ENCODE assay signal across 20 cellular contexts in the genomic region with DNA sequence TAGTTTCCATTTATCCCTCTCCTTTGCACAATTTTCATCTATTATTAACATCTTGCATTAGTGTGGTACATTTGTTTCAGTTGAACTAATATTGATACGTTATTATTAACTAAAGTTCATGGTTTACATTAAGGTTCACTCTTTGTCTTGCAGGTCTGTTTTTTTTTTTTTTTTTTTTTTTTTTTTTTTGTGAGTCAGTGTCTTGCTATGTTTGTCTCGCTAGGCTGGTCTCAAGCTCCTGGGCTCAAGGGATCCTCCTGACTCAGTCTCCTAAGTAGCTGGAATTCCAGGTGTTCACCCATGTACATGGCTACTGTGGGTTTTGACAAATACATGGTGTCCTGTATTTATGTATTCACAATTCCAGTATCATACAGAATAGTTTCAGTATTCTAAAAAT. TPM values are rescaled to one million over a fixed set of nuclear protein-coding genes. Genes with fewer than 3 reads are reported as not detected.
DNase-seq lines count a peak whose midpoint lies in the region; ATAC-seq and TF ChIP-seq lines count a peak whose summit lies in the region.
"Had no signal": no experiment of that assay in that cellular context is flagged by ENCODE, and none has a peak within 500 bp of the region (broad histone marks: within the 10 kb centered on the region; RNA-seq: fewer than 3 reads in every experiment).

No MANE protein-coding gene starts in this region.

- peak overlapping the region; percentile 36 for H3K4me2 ChIP-seq in mammary epithelial cell (ENCODE audit: insufficient read depth, low read depth, low read length)
- no peak overlapping the region for H3K4me2 ChIP-seq in OCI-LY7 (ENCODE audit: low read length)

- DNase-seq in Caki2 (ENCODE audit: low read depth), result peak; percentile 79
- DNase-seq in mammary epithelial cell, result peak; percentile 79
- DNase-seq in kidney tubule cell (ENCODE audit: low spot score), result peak; percentile 98
- no peak for DNase-seq in OCI-LY7 (ENCODE audit: low spot score)
- DNase-seq in left lung, result no peak
- no peak for DNase-seq in stimulated activated CD4-positive, alpha-beta T cell treated with anti-CD3 and anti-CD28 coated beads, Interleukin-4, amount 100 ng/mL, for 24 hours
- DNase-seq: activated CD4-positive, CD25-positive, alpha-beta regulatory T cell; activated CD8-positive, alpha-beta T cell treated with anti-CD3 and anti-CD28 coated beads for 36 hours; activated naive CD4-positive, alpha-beta T cell treated with anti-CD3 and anti-CD28 coated beads, Interleukin-2, amount 10 ng/mL, durations not matched to agents 7 days and 5 days; activated T-cell treated with anti-CD3 and anti-CD28 coated beads, Interleukin-2, amount 50 U/mL, for 24 hours; aorta; foreskin fibroblast; Karpas-422; left ventricle myocardium superior; NCI-H1105 treated with DMSO at 0.1 percent for 48 hours; NCI-H774 had no signal

- no peak for TF ChIP-seq RAD21 in Ishikawa (IDR thresholded peaks at IDR 0.05; ENCODE audit: low read depth)

- H3K27me3 ChIP-seq in mammary epithelial cell (ENCODE audit: insufficient read depth, low read length), result no peaks in the 10 kb centered on the region
- H3K27me3 ChIP-seq in left lung, result no peaks in the 10 kb centered on the region

- H4K20me1 ChIP-seq in mammary epithelial cell (ENCODE audit: insufficient read depth, low read length), result no peaks in the 10 kb centered on the region
- H4K20me1 ChIP-seq in OCI-LY7 (ENCODE audit: insufficient read depth, low read length), result no peaks in the 10 kb centered on the region

- H3K4me1 ChIP-seq in mammary epithelial cell (ENCODE audit: insufficient read depth, low read length) (peaks cover 8% of the 10 kb centered on the region), OCI-LY7 (ENCODE audit: insufficient read depth, low read length, poor library complexity, severe bottlenecking) (peaks cover 20% of the 10 kb centered on the region), left lung (no peaks in the 10 kb centered on the region)

- in situ Hi-C loops in Caki2 (cut with HindIII; ENCODE audit: low pct_unique_long_range_greater_than_20kb, low sequenced_read_pairs), result no loop called here
- in situ Hi-C loops in mammary epithelial cell (cut with MboI; ENCODE audit: low sequenced_read_pairs in 2 of 2), result no loop called here

- H3K27ac ChIP-seq in mammary epithelial cell (ENCODE audit: insufficient read depth, low read depth, low read length) (no peak overlapping the region), OCI-LY7 (ENCODE audit: low read depth, low read length, poor library complexity, severe bottlenecking) (no peak overlapping the region), left lung (no peak overlapping the region)
- H3K27ac ChIP-seq: coronary artery had no signal

- POLR2A ChIA-PET in OCI-LY7 (lab: Charles Lee), result interaction anchor here (1.5 kb wide), 1 partner anchor 16 kb away, joined by 3 read pairs; no protein-coding TSS in a partner anchor

- WGBS in mammary epithelial cell (ENCODE audit: low coverage, missing lambda C conversion rate), result 18% methylated on average over 2 of the region's 2 CpGs

- no peak for TF ChIP-seq CTCF in mammary epithelial cell (conservative IDR thresholded peaks at IDR 0.05 in 1 of 2, IDR thresholded peaks at IDR 0.05 in 1 of 2; ENCODE audit: extremely low read depth in 1 of 2, insufficient read depth in 1 of 2, low read depth in 1 of 2, low read length in 2 of 2)
- no peak for TF ChIP-seq CTCF in OCI-LY7 (conservative IDR thresholded peaks at IDR 0.05; ENCODE audit: low read length)
- TF ChIP-seq CTCF in left lung (IDR thresholded peaks at IDR 0.05), result no peak

- intact Hi-C loops in mammary epithelial cell (cut with micrococcal nuclease), result no loop called here
- intact Hi-C loops in OCI-LY7 (cut with micrococcal nuclease; ENCODE audit: unreplicated experiment), result no loop called here
- intact Hi-C loops in left lung (cut with DNase I), result no loop called here

- no TSS peak for BruUV-seq in mammary epithelial cell (replicated peaks; lab: Mats Ljungman, UMichigan)
- BruUV-seq in OCI-LY7 (replicated peaks; lab: Mats Ljungman, UMichigan), result no TSS peak

- no peaks in the 10 kb centered on the region for H3K9me2 ChIP-seq in OCI-LY7 (ENCODE audit: insufficient read depth, low read length)

- H3K9me3 ChIP-seq in mammary epithelial cell (replicated peaks; ENCODE audit: insufficient read depth, low read length), result no peaks in the 10 kb centered on the region
- H3K9me3 ChIP-seq in OCI-LY7 (ENCODE audit: low read length), result no peaks in the 10 kb centered on the region
- no peaks in the 10 kb centered on the region for H3K9me3 ChIP-seq in left lung

- no peak overlapping the region for H2AFZ ChIP-seq in mammary epithelial cell (ENCODE audit: low read depth, low read length)
- no peak overlapping the region for H2AFZ ChIP-seq in OCI-LY7 (ENCODE audit: low read length)

- H3K9ac ChIP-seq in mammary epithelial cell (ENCODE audit: insufficient read depth, low read length), result no peak overlapping the region

- H3K4me3 ChIP-seq in mammary epithelial cell (replicated peaks in 1 of 3; ENCODE audit: insufficient read depth in 1 of 3, low read depth in 2 of 3, low read length in 3 of 3) (no peak overlapping the region), OCI-LY7 (ENCODE audit: low read depth, low read length, poor library complexity, severe bottlenecking) (no peak overlapping the region), left lung (no peak overlapping the region)
- H3K4me3 ChIP-seq: coronary artery had no signal

- dilution Hi-C loops in mammary epithelial cell (cut with HindIII; ENCODE audit: low sequenced_read_pairs), result no loop called here

- CTCF ChIA-PET in mammary epithelial cell (lab: Charles Lee; ENCODE audit: low non-redundant PET) (interaction anchor here (0.6 kb wide), 2 partner anchors 132 to 682 kb away, joined by 4 to 16 read pairs; no protein-coding TSS in a partner anchor), OCI-LY7 (lab: Charles Lee; ENCODE audit: unreplicated experiment) (no interaction called here)

- TF ChIP-seq EP300 in Ishikawa (IDR thresholded peaks at IDR 0.05; ENCODE audit: borderline replicate concordance), result peak; percentile 82

- H3K79me2 ChIP-seq in mammary epithelial cell (ENCODE audit: insufficient read depth, low read length), result peaks cover 59% of the 10 kb centered on the region
- peaks cover 26% of the 10 kb centered on the region; the same call in 1 of the 2 replicates for H3K79me2 ChIP-seq in OCI-LY7 (ENCODE audit: insufficient read depth, low read depth, low read length)

- ATAC-seq in left lung, result no peak
- no peak for ATAC-seq in HG03175 (IDR thresholded peaks at IDR 0.05; ENCODE audit: unreplicated experiment)
- ATAC-seq: activated CD8-positive, alpha-beta T cell treated with anti-CD3 and anti-CD28 coated beads for 36 hours; left ventricle myocardium superior; stimulated activated effector memory CD8-positive, alpha-beta T cell treated with anti-CD3 and anti-CD28 coated beads, Interleukin-12 subunit alpha, Interleukin-12 subunit beta, amount 100 ng/mL, for 72 hours had no signal

- H3K36me3 ChIP-seq in mammary epithelial cell (ENCODE audit: insufficient read depth, low read length) (no peaks in the 10 kb centered on the region), OCI-LY7 (ENCODE audit: insufficient read depth, low read length) (no peaks in the 10 kb centered on the region), left lung (no peaks in the 10 kb centered on the region)

TF ChIP-seq in Ishikawa, 13 proteins besides CTCF, POLR2A, EP300 and RAD21 (continues in another document):
- TF ChIP-seq NFIC (IDR thresholded peaks at IDR 0.05), result peak; percentile 32; the same call in 1 of the 2 replicates
- peak; percentile 19; the same call in 1 of the 2 replicates for TF ChIP-seq YY1 (IDR thresholded peaks at IDR 0.05; ENCODE audit: low read depth)
- peak; percentile 75 for TF ChIP-seq TCF12 (IDR thresholded peaks at IDR 0.05; ENCODE audit: low read depth)
- TF ChIP-seq ZBTB7A (IDR thresholded peaks at IDR 0.05; ENCODE audit: low read depth), result no peak
- no peak for TF ChIP-seq EGR1 (IDR thresholded peaks at IDR 0.05)
- TF ChIP-seq, protein P1, sequence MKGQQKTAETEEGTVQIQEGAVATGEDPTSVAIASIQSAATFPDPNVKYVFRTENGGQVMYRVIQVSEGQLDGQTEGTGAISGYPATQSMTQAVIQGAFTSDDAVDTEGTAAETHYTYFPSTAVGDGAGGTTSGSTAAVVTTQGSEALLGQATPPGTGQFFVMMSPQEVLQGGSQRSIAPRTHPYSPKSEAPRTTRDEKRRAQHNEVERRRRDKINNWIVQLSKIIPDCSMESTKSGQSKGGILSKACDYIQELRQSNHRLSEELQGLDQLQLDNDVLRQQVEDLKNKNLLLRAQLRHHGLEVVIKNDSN (IDR thresholded peaks at IDR 0.05), result no peak
- TF ChIP-seq, protein P2, sequence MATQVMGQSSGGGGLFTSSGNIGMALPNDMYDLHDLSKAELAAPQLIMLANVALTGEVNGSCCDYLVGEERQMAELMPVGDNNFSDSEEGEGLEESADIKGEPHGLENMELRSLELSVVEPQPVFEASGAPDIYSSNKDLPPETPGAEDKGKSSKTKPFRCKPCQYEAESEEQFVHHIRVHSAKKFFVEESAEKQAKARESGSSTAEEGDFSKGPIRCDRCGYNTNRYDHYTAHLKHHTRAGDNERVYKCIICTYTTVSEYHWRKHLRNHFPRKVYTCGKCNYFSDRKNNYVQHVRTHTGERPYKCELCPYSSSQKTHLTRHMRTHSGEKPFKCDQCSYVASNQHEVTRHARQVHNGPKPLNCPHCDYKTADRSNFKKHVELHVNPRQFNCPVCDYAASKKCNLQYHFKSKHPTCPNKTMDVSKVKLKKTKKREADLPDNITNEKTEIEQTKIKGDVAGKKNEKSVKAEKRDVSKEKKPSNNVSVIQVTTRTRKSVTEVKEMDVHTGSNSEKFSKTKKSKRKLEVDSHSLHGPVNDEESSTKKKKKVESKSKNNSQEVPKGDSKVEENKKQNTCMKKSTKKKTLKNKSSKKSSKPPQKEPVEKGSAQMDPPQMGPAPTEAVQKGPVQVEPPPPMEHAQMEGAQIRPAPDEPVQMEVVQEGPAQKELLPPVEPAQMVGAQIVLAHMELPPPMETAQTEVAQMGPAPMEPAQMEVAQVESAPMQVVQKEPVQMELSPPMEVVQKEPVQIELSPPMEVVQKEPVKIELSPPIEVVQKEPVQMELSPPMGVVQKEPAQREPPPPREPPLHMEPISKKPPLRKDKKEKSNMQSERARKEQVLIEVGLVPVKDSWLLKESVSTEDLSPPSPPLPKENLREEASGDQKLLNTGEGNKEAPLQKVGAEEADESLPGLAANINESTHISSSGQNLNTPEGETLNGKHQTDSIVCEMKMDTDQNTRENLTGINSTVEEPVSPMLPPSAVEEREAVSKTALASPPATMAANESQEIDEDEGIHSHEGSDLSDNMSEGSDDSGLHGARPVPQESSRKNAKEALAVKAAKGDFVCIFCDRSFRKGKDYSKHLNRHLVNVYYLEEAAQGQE (IDR thresholded peaks at IDR 0.05; ENCODE audit: low read depth), result no peak
- TF ChIP-seq TEAD4 (IDR thresholded peaks at IDR 0.05), result peak; percentile 91

RNA-seq across cellular contexts. Expression of a gene that starts 6.8 kb away (rescaled TPM):
- 42.1 and 47.4 TPM in 2 replicates for total RNA-seq in Caki2 (2014; rRNA removed; shearing (Covaris generic); ENCODE audit: low replicate concordance)
- total RNA-seq in mammary epithelial cell (10 to 100 TPM; 13.6 to 34.0 TPM), OCI-LY7 (2022) (10.1 and 13.5 TPM in 2 replicates), left lung (10 to 100 TPM in 1 of 2 donors, 1 to 10 TPM in 1; 9.5 to 14.3 TPM)
- polyA plus RNA-seq in mammary epithelial cell, result 6.9 TPM
- polyA minus RNA-seq in mammary epithelial cell, result 16.5 TPM
- total RNA-seq in OCI-LY7 (2014; rRNA removed; shearing (Covaris generic)), result 9.8 and 11.0 TPM in 2 replicates

Comparison
In these comparisons a context has a peak if more than half of its experiments do, and no peak if none do; other contexts are left out.
1. DNase-seq: peak in Caki2 (single experiment), mammary epithelial cell (single experiment) and kidney tubule cell (single experiment); none in OCI-LY7 (single experiment), left lung (0 of 2) and stimulated activated CD4-positive, alpha-beta T cell treated with anti-CD3 and anti-CD28 coated beads, Interleukin-4, amount 100 ng/mL, for 24 hours (single experiment).